Comparison of ENCODE assay signal across 9 cellular contexts in genomic region chr11:111633756-111634362, GRCh38. TPM values are rescaled to one million over a fixed set of nuclear protein-coding genes. Genes with fewer than 3 reads are reported as not detected.
DNase-seq lines count a peak whose midpoint lies in the region; ATAC-seq and TF ChIP-seq lines count a peak whose summit lies in the region.
"Had no signal": no experiment of that assay in that cellular context is flagged by ENCODE, and none has a peak within 500 bp of the region (broad histone marks: within the 10 kb centered on the region; RNA-seq: fewer than 3 reads in every experiment).

No MANE protein-coding gene starts in this region.

- H3K9me3 Mint-ChIP-seq in activated CD4-positive, alpha-beta T cell treated with anti-CD3 and anti-CD28 coated beads, Interleukin-2, amount 10 ng/mL, durations not matched to agents 7 days and 5 days = no peaks in the 10 kb centered on the region
- H3K9me3 Mint-ChIP-seq in effector memory CD8-positive, alpha-beta T cell = no peaks in the 10 kb centered on the region

- peaks cover 11% of the 10 kb centered on the region for H3K36me3 Mint-ChIP-seq in activated CD4-positive, alpha-beta T cell treated with anti-CD3 and anti-CD28 coated beads, Interleukin-2, amount 10 ng/mL, durations not matched to agents 7 days and 5 days (ENCODE audit: low read depth)
- H3K36me3 Mint-ChIP-seq in effector memory CD8-positive, alpha-beta T cell (ENCODE audit: insufficient read depth) = no peaks in the 10 kb centered on the region

- H2AFZ ChIP-seq in mammary epithelial cell (ENCODE audit: low read depth, low read length) = no peak overlapping the region

- peak overlapping the region; percentile 68 for H3K4me2 ChIP-seq in mammary epithelial cell (ENCODE audit: insufficient read depth, low read depth, low read length)

- no TSS peak for BruUV-seq in mammary epithelial cell (replicated peaks; lab: Mats Ljungman, UMichigan)

- H3K9ac ChIP-seq in mammary epithelial cell (ENCODE audit: insufficient read depth, low read length) = peak overlapping the region; percentile 29

- dilution Hi-C loops in mammary epithelial cell (cut with HindIII; ENCODE audit: low sequenced_read_pairs) = no loop called here

- H3K79me2 ChIP-seq in mammary epithelial cell (ENCODE audit: insufficient read depth, low read length) = peaks cover 28% of the 10 kb centered on the region

- H3K4me3 Mint-ChIP-seq in activated CD4-positive, alpha-beta T cell treated with anti-CD3 and anti-CD28 coated beads, Interleukin-2, amount 10 ng/mL, durations not matched to agents 7 days and 5 days = no peak overlapping the region
- H3K4me3 Mint-ChIP-seq in effector memory CD8-positive, alpha-beta T cell = no peak overlapping the region

- 0% methylated on average over 3 of the region's 3 CpGs for WGBS in mammary epithelial cell (ENCODE audit: low coverage, missing lambda C conversion rate)

- no peaks in the 10 kb centered on the region for H3K27me3 ChIP-seq in mammary epithelial cell (ENCODE audit: insufficient read depth, low read length)
- H3K27me3 ChIP-seq: vagina had no signal

- DNase-seq in G401 (ENCODE audit: low spot score) (peak; percentile 22), NB4 (ENCODE audit: low read depth) (peak; percentile 21), mammary epithelial cell (peak; percentile 77), omental fat pad (ENCODE audit: low spot score) (no peak), GM10248 (ENCODE audit: extremely low spot score) (no peak)
- no peak for DNase-seq in effector CD8-positive, alpha-beta T cell (lab: John Stamatoyannopoulos, UW)
- no peak for DNase-seq in activated CD4-positive, alpha-beta T cell treated with anti-CD3 and anti-CD28 coated beads, Interleukin-2, amount 10 ng/mL, durations not matched to agents 7 days and 5 days
- no peak for DNase-seq in effector memory CD8-positive, alpha-beta T cell

- intact Hi-C loops in mammary epithelial cell (cut with micrococcal nuclease) = no loop called here

- in situ Hi-C loops in G401 (cut with HindIII; ENCODE audit: low sequenced_read_pairs) (no loop called here), mammary epithelial cell (cut with MboI; ENCODE audit: low sequenced_read_pairs in 2 of 2) (no loop called here)

- peak overlapping the region; percentile 78 for H3K27ac ChIP-seq in mammary epithelial cell (ENCODE audit: insufficient read depth, low read depth, low read length)

- peaks cover 72% of the 10 kb centered on the region for H3K4me1 ChIP-seq in mammary epithelial cell (ENCODE audit: insufficient read depth, low read length)

- H3K27ac Mint-ChIP-seq in activated CD4-positive, alpha-beta T cell treated with anti-CD3 and anti-CD28 coated beads, Interleukin-2, amount 10 ng/mL, durations not matched to agents 7 days and 5 days = no peak overlapping the region
- peak overlapping the region in 1 of 2 donors; percentile 6 for H3K27ac Mint-ChIP-seq in effector memory CD8-positive, alpha-beta T cell

- POLR2A ChIA-PET in GM10248 (lab: Yijun Ruan, JAX) = no interaction called here
- POLR2A ChIA-PET in activated CD4-positive, alpha-beta T cell treated with anti-CD3 and anti-CD28 coated beads, Interleukin-2, amount 10 ng/mL, durations not matched to agents 7 days and 5 days (lab: Charles Lee) = no interaction called here

- H3K36me3 ChIP-seq in mammary epithelial cell (ENCODE audit: insufficient read depth, low read length) = no peaks in the 10 kb centered on the region
- H3K36me3 ChIP-seq: vagina had no signal

- peak; percentile 13 for ATAC-seq in omental fat pad (ENCODE audit: low FRiP score)
- ATAC-seq in effector memory CD8-positive, alpha-beta T cell (replicated peaks) = no peak

- no peak overlapping the region for H3K4me3 ChIP-seq in NB4 (ENCODE audit: low read depth, low read length)
- peak overlapping the region in 2 of 3 experiments; percentile 2 to 4 for H3K4me3 ChIP-seq in mammary epithelial cell (replicated peaks in 1 of 3; ENCODE audit: insufficient read depth in 1 of 3, low read depth in 2 of 3, low read length in 3 of 3)
- H3K4me3 ChIP-seq: vagina had no signal

- H4K20me1 ChIP-seq in mammary epithelial cell (ENCODE audit: insufficient read depth, low read length) = no peaks in the 10 kb centered on the region

- no peak for TF ChIP-seq POLR2A in NB4 (IDR thresholded peaks at IDR 0.05; ENCODE audit: extremely low read depth, insufficient read length)

- H3K27me3 Mint-ChIP-seq in activated CD4-positive, alpha-beta T cell treated with anti-CD3 and anti-CD28 coated beads, Interleukin-2, amount 10 ng/mL, durations not matched to agents 7 days and 5 days = no peaks in the 10 kb centered on the region
- no peaks in the 10 kb centered on the region for H3K27me3 Mint-ChIP-seq in effector memory CD8-positive, alpha-beta T cell

- no peak for TF ChIP-seq CTCF in NB4 (IDR thresholded peaks at IDR 0.05; ENCODE audit: low read depth, low read length)
- no peak for TF ChIP-seq CTCF in mammary epithelial cell (conservative IDR thresholded peaks at IDR 0.05 in 1 of 2, IDR thresholded peaks at IDR 0.05 in 1 of 2; ENCODE audit: extremely low read depth in 1 of 2, insufficient read depth in 1 of 2, low read depth in 1 of 2, low read length in 2 of 2)
- no peak for TF ChIP-seq CTCF in omental fat pad (IDR thresholded peaks at IDR 0.05)
- TF ChIP-seq CTCF in GM10248 (IDR thresholded peaks at IDR 0.05; ENCODE audit: control extremely low read depth, extremely low read depth, low read depth, missing control alignments) = no peak

- CTCF ChIA-PET in mammary epithelial cell (lab: Charles Lee; ENCODE audit: low non-redundant PET) (no interaction called here), GM10248 (lab: Yijun Ruan, JAX) (interaction anchor here (0.7 to 1.2 kb wide), 2 partner anchors 31 to 131 kb away, joined by 3 read pairs; partner anchors contain the start of gene SIK2)
- CTCF ChIA-PET in activated CD4-positive, alpha-beta T cell treated with anti-CD3 and anti-CD28 coated beads, Interleukin-2, amount 10 ng/mL, durations not matched to agents 7 days and 5 days (lab: Charles Lee) = interaction anchor here (1.0 kb wide), 1 partner anchor 14 kb away, joined by 3 read pairs; no protein-coding TSS in a partner anchor

- H3K4me1 Mint-ChIP-seq in activated CD4-positive, alpha-beta T cell treated with anti-CD3 and anti-CD28 coated beads, Interleukin-2, amount 10 ng/mL, durations not matched to agents 7 days and 5 days = peaks cover 28% of the 10 kb centered on the region
- peaks cover 12 to 24% of the 10 kb centered on the region in 2 donors for H3K4me1 Mint-ChIP-seq in effector memory CD8-positive, alpha-beta T cell (ENCODE audit: low read depth in 2 of 2)

- H3K9me3 ChIP-seq in mammary epithelial cell (replicated peaks; ENCODE audit: insufficient read depth, low read length) = no peaks in the 10 kb centered on the region
- H3K9me3 ChIP-seq: vagina had no signal

RNA-seq across cellular contexts. Expression of gene SIK2, which starts 31.6 kb away (rescaled TPM):
- total RNA-seq in G401 (2014; rRNA removed; shearing (Covaris generic)) = 23.8 and 53.1 TPM in 2 replicates
- total RNA-seq in mammary epithelial cell (10 to 100 TPM; 15.9 to 17.0 TPM), omental fat pad (100 to 1,000 TPM in 1 of 4 donors, 10 to 100 TPM in 3; 27.3 to 111 (median 73.6) TPM)
- 13.7 TPM for polyA plus RNA-seq in mammary epithelial cell
- 24.2 TPM for polyA minus RNA-seq in mammary epithelial cell
- 1 to 10 TPM; 8.2 to 9.6 TPM for total RNA-seq in activated CD4-positive, alpha-beta T cell treated with anti-CD3 and anti-CD28 coated beads, Interleukin-2, amount 10 ng/mL, durations not matched to agents 7 days and 5 days

Comparison
In these comparisons a context has a peak if more than half of its experiments do, and no peak if none do; other contexts are left out.
1. DNase-seq: peak in G401 (single experiment), NB4 (single experiment) and mammary epithelial cell (single experiment); none in omental fat pad (single experiment), effector CD8-positive, alpha-beta T cell (single experiment), GM10248 (single experiment), activated CD4-positive, alpha-beta T cell treated with anti-CD3 and anti-CD28 coated beads, Interleukin-2, amount 10 ng/mL, durations not matched to agents 7 days and 5 days (single experiment) and effector memory CD8-positive, alpha-beta T cell (0 of 3).